In genomic region chr5:141199359-141200235, GRCh38 we compare ENCODE assay signal across 10 cellular contexts. TPM values are rescaled to one million over a fixed set of nuclear protein-coding genes. Genes with fewer than 3 reads are reported as not detected.
A peak's percentile ranks its signal among the peaks of the same experiment; 100 is the strongest.
DNase-seq lines count a peak whose midpoint lies in the region; ATAC-seq and TF ChIP-seq lines count a peak whose summit lies in the region.
"Had no signal": no experiment of that assay in that cellular context is flagged by ENCODE, and none has a peak within 500 bp of the region (broad histone marks: within the 10 kb centered on the region; RNA-seq: fewer than 3 reads in every experiment).

Gene PCDHB11 (plus strand): TSS chr5:141199627. CDS start chr5:141199775, 148 bp downstream.

- H3K4me1 ChIP-seq in DND-41 (ENCODE audit: insufficient read depth, low read length) (no peaks in the 10 kb centered on the region), MM.1S (ENCODE audit: low read length) (no peaks in the 10 kb centered on the region), vagina (no peaks in the 10 kb centered on the region)
- H3K4me1 ChIP-seq: adrenal gland had no signal

- H3K27me3 ChIP-seq in DND-41 (ENCODE audit: insufficient read depth, low read length, poor library complexity): no peaks in the 10 kb centered on the region
- no peaks in the 10 kb centered on the region for H3K27me3 ChIP-seq in MM.1S (replicated peaks; ENCODE audit: insufficient read depth, low read length)
- no peaks in the 10 kb centered on the region for H3K27me3 ChIP-seq in neural cell (ENCODE audit: insufficient read depth, low read depth, low read length)
- no peaks in the 10 kb centered on the region for H3K27me3 ChIP-seq in vagina
- H3K27me3 ChIP-seq: adrenal gland had no signal

- H3K79me2 ChIP-seq in DND-41 (ENCODE audit: insufficient read depth, low read length) (no peaks in the 10 kb centered on the region), MM.1S (ENCODE audit: low read length) (no peaks in the 10 kb centered on the region), neural cell (replicated peaks; ENCODE audit: insufficient read depth, low read length) (peaks cover 10% of the 10 kb centered on the region)

- H3F3A ChIP-seq in MM.1S (ENCODE audit: insufficient read depth, low read length) (no peaks in the 10 kb centered on the region), neural cell (ENCODE audit: insufficient read depth, low read length, poor library complexity, severe bottlenecking) (no peaks in the 10 kb centered on the region)

- H2AFZ ChIP-seq in DND-41 (ENCODE audit: low read depth, low read length): no peak within 1 kb of the TSS
- H2AFZ ChIP-seq in MM.1S (ENCODE audit: low read length): 0 out of 2 replicates have a peak within 1 kb of the TSS, but pooled peaks have one; percentile 36
- no peak within 1 kb of the TSS for H2AFZ ChIP-seq in neural cell (ENCODE audit: low read depth, low read length)

- no peaks in the 10 kb centered on the region for H4K20me1 ChIP-seq in DND-41 (ENCODE audit: insufficient read depth, low read length)
- no peaks in the 10 kb centered on the region for H4K20me1 ChIP-seq in MM.1S (ENCODE audit: insufficient read depth, low read length)
- H4K20me1 ChIP-seq in neural cell (ENCODE audit: insufficient read depth): no peaks in the 10 kb centered on the region

- peak; percentile 46 for TF ChIP-seq RAD21 in neural cell (conservative IDR thresholded peaks at IDR 0.05)

- no peak for TF ChIP-seq POLR2A in vagina (IDR thresholded peaks at IDR 0.05)

- H3K27ac ChIP-seq in DND-41 (ENCODE audit: low read length) (no peak within 1 kb of the TSS), MM.1S (ENCODE audit: low read length) (no peak within 1 kb of the TSS), neural cell (ENCODE audit: low read length) (peak within 1 kb of the TSS; percentile 28), vagina (no peak within 1 kb of the TSS)
- H3K27ac ChIP-seq: adrenal gland had no signal

- H3K9ac ChIP-seq in DND-41 (ENCODE audit: low read depth, low read length) (no peak within 1 kb of the TSS), MM.1S (ENCODE audit: low read length) (no peak within 1 kb of the TSS), neural cell (ENCODE audit: low read length) (no peak within 1 kb of the TSS)

- ATAC-seq in DND-41 (ENCODE audit: insufficient read depth, low read depth) (no peak), HG03432 (IDR thresholded peaks at IDR 0.05; ENCODE audit: unreplicated experiment) (no peak)

- TF ChIP-seq CTCF in DND-41 (IDR thresholded peaks at IDR 0.05; ENCODE audit: borderline replicate concordance, extremely low read depth, low read length, poor library complexity, severe bottlenecking) (peak; percentile 48), MM.1S (IDR thresholded peaks at IDR 0.05; ENCODE audit: low read length) (peak; percentile 67), neural cell (IDR thresholded peaks at IDR 0.05; ENCODE audit: poor library complexity, severe bottlenecking) (peak; percentile 39), vagina (IDR thresholded peaks at IDR 0.05) (no peak)

- TF ChIP-seq EP300 in neural cell (conservative IDR thresholded peaks at IDR 0.05; ENCODE audit: poor library complexity, severe bottlenecking): no peak

- H3K9me3 ChIP-seq in DND-41 (ENCODE audit: insufficient read depth, low read length, severe bottlenecking) (peaks cover 14% of the 10 kb centered on the region), MM.1S (replicated peaks; ENCODE audit: insufficient read depth, low read length) (no peaks in the 10 kb centered on the region), neural cell (ENCODE audit: low read length) (peaks cover 35% of the 10 kb centered on the region), vagina (peaks cover 28% of the 10 kb centered on the region)

- no peak within 1 kb of the TSS for H3K4me2 ChIP-seq in DND-41 (ENCODE audit: insufficient read depth, low read length)
- H3K4me2 ChIP-seq in MM.1S (ENCODE audit: low read depth, low read length): peak within 1 kb of the TSS; percentile 9; the same call in 1 of the 2 replicates
- no peak within 1 kb of the TSS for H3K4me2 ChIP-seq in neural cell (ENCODE audit: low read length)

- H3K4me3 ChIP-seq in DND-41 (ENCODE audit: low read depth in 1 of 2, low read length in 2 of 2) (no peak within 1 kb of the TSS), MM.1S (ENCODE audit: low read length) (peak within 1 kb of the TSS; percentile 23; the same call in 1 of the 2 replicates), neural cell (ENCODE audit: low read length) (peak within 1 kb of the TSS; percentile 46), vagina (no peak within 1 kb of the TSS)
- H3K4me3 ChIP-seq: adrenal gland had no signal

- DNase-seq in DND-41 (no peak), MM.1S (peak; percentile 50), SW480 (ENCODE audit: low spot score) (peak; percentile 20), vagina (ENCODE audit: extremely low spot score in 2 of 2) (no peak), hepatic stellate cell (ENCODE audit: low spot score) (no peak)
- DNase-seq in stimulated activated CD4-positive, alpha-beta T cell treated with anti-CD3 and anti-CD28 coated beads, Interleukin-2, amount 100 ng/mL, for 24 hours: no peak
- DNase-seq: hippocampal formation had no signal

- H3K36me3 ChIP-seq in DND-41 (ENCODE audit: insufficient read depth, low read length) (no peaks in the 10 kb centered on the region), MM.1S (replicated peaks; ENCODE audit: insufficient read depth, low read length) (no peaks in the 10 kb centered on the region), neural cell (ENCODE audit: insufficient read depth, low read length) (peaks cover 9% of the 10 kb centered on the region), vagina (no peaks in the 10 kb centered on the region)
- H3K36me3 ChIP-seq: adrenal gland had no signal

- intact Hi-C loops in vagina (cut with DNase I): no loop called here

- H3K9me2 ChIP-seq in MM.1S (replicated peaks; ENCODE audit: insufficient read depth, low read length) (no peaks in the 10 kb centered on the region), neural cell (ENCODE audit: insufficient read depth, low read length) (no peaks in the 10 kb centered on the region)

TF ChIP-seq in neural cell, 6 proteins besides CTCF, POLR2A, EP300 and RAD21:
- TF ChIP-seq POLR2AphosphoS5 (IDR thresholded peaks at IDR 0.05): no peak
- no peak for TF ChIP-seq SMC3 (conservative IDR thresholded peaks at IDR 0.05; ENCODE audit: poor library complexity)
- TF ChIP-seq REST (IDR thresholded peaks at IDR 0.05; ENCODE audit: borderline replicate concordance): no peak
- no peak for TF ChIP-seq EZH2 (IDR thresholded peaks at IDR 0.05; ENCODE audit: borderline replicate concordance, insufficient read depth, low read length, poor library complexity, severe bottlenecking)
- no peak for TF ChIP-seq TAF1 (IDR thresholded peaks at IDR 0.05; ENCODE audit: low read depth)
- TF ChIP-seq MXI1 (conservative IDR thresholded peaks at IDR 0.05; ENCODE audit: poor library complexity, severe bottlenecking): no peak

RNA-seq across cellular contexts. Expression of gene PCDHB11, which starts in this region (rescaled TPM):
- 2.7 and 3.7 TPM in 2 replicates for polyA plus RNA-seq in neural cell
- 18.5 and 23.5 TPM in 2 replicates for polyA minus RNA-seq in neural cell
- 2.2 TPM for total RNA-seq in vagina

Comparison
In these comparisons a context has a peak if more than half of its experiments do, and no peak if none do; other contexts are left out.
1. DNase-seq: peak in MM.1S (single experiment) and SW480 (single experiment); none in DND-41 (single experiment), stimulated activated CD4-positive, alpha-beta T cell treated with anti-CD3 and anti-CD28 coated beads, Interleukin-2, amount 100 ng/mL, for 24 hours (0 of 2), vagina (0 of 2) and hepatic stellate cell (single experiment).
2. H3K4me3 ChIP-seq: peak in MM.1S (single experiment) and neural cell (single experiment); none in DND-41 (0 of 2) and vagina (0 of 2).
3. CTCF ChIP-seq: peak in DND-41 (single experiment), MM.1S (single experiment) and neural cell (single experiment); none in vagina (0 of 3).